Comparison of ENCODE assay signal across 1 cellular context in genomic region chr5:154758501-154758900, GRCh38.
TF ChIP-seq lines count a peak whose summit lies in the region.

No MANE protein-coding gene starts in this region.

TF ChIP-seq in SK-N-SH treated with all-trans-retinoic acid at 6 μM for 48 hours, 23 proteins besides CTCF, POLR2A, EP300 and RAD21 (continued from another document):
- no peak for TF ChIP-seq PATZ1 (CRISPR knock-in tag; IDR thresholded peaks at IDR 0.05; ENCODE audit: borderline replicate concordance)
